Comparison of ENCODE assay signal across 16 cellular contexts in the genomic region with DNA sequence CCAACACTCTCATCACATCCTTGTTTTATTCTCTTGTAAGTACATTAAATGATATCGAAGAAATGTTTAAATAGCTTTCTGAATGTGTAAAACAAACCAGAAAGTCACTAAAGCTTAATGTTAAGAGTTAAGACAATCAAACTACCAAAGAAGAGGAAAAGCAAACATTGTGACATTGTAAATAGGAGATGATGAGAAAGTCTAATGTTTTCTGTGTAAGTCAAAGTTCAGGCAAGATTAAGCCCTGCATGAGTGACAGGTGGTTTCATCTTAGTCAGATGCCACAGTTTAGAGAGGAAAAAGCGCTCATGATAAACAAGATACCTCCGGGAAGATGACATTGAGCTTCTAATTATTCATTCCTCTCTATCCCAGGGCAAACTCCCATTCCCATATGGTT. TPM values are rescaled to one million over a fixed set of nuclear protein-coding genes. Genes with fewer than 3 reads are reported as not detected.
DNase-seq lines count a peak whose midpoint lies in the region; TF ChIP-seq lines count a peak whose summit lies in the region.
"Had no signal": no experiment of that assay in that cellular context is flagged by ENCODE, and none has a peak within 500 bp of the region (broad histone marks: within the 10 kb centered on the region; RNA-seq: fewer than 3 reads in every experiment).

No MANE protein-coding gene starts in this region.

- H3K4me1 ChIP-seq in BLaER1 (peaks cover 85% of the 10 kb centered on the region), hepatocyte (ENCODE audit: insufficient read depth) (peaks cover 3% of the 10 kb centered on the region), liver (ENCODE audit: control insufficient read depth in 4 of 4, insufficient read depth in 4 of 4, low read length in 3 of 4) (peaks cover 0 to 10% (median 5%) of the 10 kb centered on the region in 4 donors)
- H3K4me1 ChIP-seq: A549, HAP-1 had no signal

- TF ChIP-seq CTCF in hepatocyte (IDR thresholded peaks at IDR 0.05; ENCODE audit: poor library complexity) (no peak), liver (IDR thresholded peaks at IDR 0.05; ENCODE audit: low read depth, low read length, missing input control) (no peak)

- WGBS in hepatocyte (ENCODE audit: low lambda C conversion rate, missing lambda C conversion rate), result 77% methylated on average over 3 of the region's 3 CpGs
- WGBS in liver, result 39% methylated on average over 3 of the region's 3 CpGs

- no peaks in the 10 kb centered on the region for H3K79me2 ChIP-seq in hepatocyte

- H3K4me2 ChIP-seq in BLaER1, result peak overlapping the region; percentile 97
- H3K4me2 ChIP-seq in hepatocyte, result peak overlapping the region; percentile 11
- H3K4me2 ChIP-seq: A549 had no signal

- H2AFZ ChIP-seq in hepatocyte, result no peak overlapping the region

- no peaks in the 10 kb centered on the region for H3K9me3 ChIP-seq in BLaER1
- peaks cover 3% of the 10 kb centered on the region for H3K9me3 ChIP-seq in hepatocyte (ENCODE audit: low read depth)
- peaks cover 0 to 4% (median 2%) of the 10 kb centered on the region in 4 donors for H3K9me3 ChIP-seq in liver (ENCODE audit: control insufficient read depth in 4 of 4, low read length in 3 of 4)

- no peak overlapping the region for H3K9ac ChIP-seq in BLaER1
- no peak overlapping the region for H3K9ac ChIP-seq in liver (ENCODE audit: low read depth in 1 of 2, low read length in 2 of 2)

- DNase-seq in hepatocyte (ENCODE audit: low spot score) (no peak), OCI-M2 (lab: John Stamatoyannopoulos, UW; ENCODE audit: unreplicated experiment) (no peak), A172 (ENCODE audit: low spot score) (no peak)
- no peak for DNase-seq in activated naive CD4-positive, alpha-beta T cell (lab: John Stamatoyannopoulos, UW)
- DNase-seq: BE2C; Caco-2; CD8-positive, alpha-beta T cell; DMS153; GOT3; HFFc6 had no signal

- TF ChIP-seq RAD21 in liver (IDR thresholded peaks at IDR 0.05), result no peak

- H3K4me3 ChIP-seq in BLaER1 (no peak overlapping the region), hepatocyte (no peak overlapping the region), liver (ENCODE audit: low read depth in 1 of 3, low read length in 3 of 3) (no peak overlapping the region)
- H3K4me3 ChIP-seq: A549, HAP-1 had no signal

- no peaks in the 10 kb centered on the region for H3K9me2 ChIP-seq in hepatocyte (replicated peaks; ENCODE audit: insufficient read depth)

- H3K27me3 ChIP-seq in BLaER1 (no peaks in the 10 kb centered on the region), hepatocyte (no peaks in the 10 kb centered on the region), liver (ENCODE audit: control insufficient read depth in 4 of 4, insufficient read depth in 4 of 4, low read length in 3 of 4) (no peaks in the 10 kb centered on the region)
- H3K27me3 ChIP-seq: BE2C had no signal

- H4K20me1 ChIP-seq in BLaER1 (no peaks in the 10 kb centered on the region; the same call in 1 of the 2 replicates), hepatocyte (ENCODE audit: insufficient read depth, poor library complexity, severe bottlenecking) (no peaks in the 10 kb centered on the region)

- H3K27ac ChIP-seq in BLaER1, result no peak overlapping the region
- peak overlapping the region; percentile 47 for H3K27ac ChIP-seq in hepatocyte
- H3K27ac ChIP-seq in liver (ENCODE audit: low read depth in 1 of 2, low read length in 2 of 2), result peak overlapping the region in 1 of 2 donors; percentile 46
- H3K27ac ChIP-seq: 22Rv1, A549, C4-2B had no signal

- H3K36me3 ChIP-seq in BLaER1, result no peaks in the 10 kb centered on the region
- no peaks in the 10 kb centered on the region for H3K36me3 ChIP-seq in hepatocyte (replicated peaks; ENCODE audit: insufficient read depth, low read depth)
- no peaks in the 10 kb centered on the region for H3K36me3 ChIP-seq in liver (ENCODE audit: control insufficient read depth in 4 of 4, insufficient read depth in 3 of 4, low read depth in 1 of 4, low read length in 3 of 4)
- H3K36me3 ChIP-seq: BE2C, HAP-1 had no signal

TF ChIP-seq in liver, 16 proteins besides CTCF, POLR2A, EP300 and RAD21:
- TF ChIP-seq TAF1 (conservative IDR thresholded peaks at IDR 0.05), result no peak
- TF ChIP-seq, protein P1, sequence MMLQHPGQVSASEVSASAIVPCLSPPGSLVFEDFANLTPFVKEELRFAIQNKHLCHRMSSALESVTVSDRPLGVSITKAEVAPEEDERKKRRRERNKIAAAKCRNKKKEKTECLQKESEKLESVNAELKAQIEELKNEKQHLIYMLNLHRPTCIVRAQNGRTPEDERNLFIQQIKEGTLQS (IDR thresholded peaks at IDR 0.05), result no peak
- TF ChIP-seq EGR1 (IDR thresholded peaks at IDR 0.05; ENCODE audit: low read depth in 2 of 2), result peak in 1 of 2 donors; percentile 68
- TF ChIP-seq RXRA (IDR thresholded peaks at IDR 0.05), result peak in 1 of 2 donors; percentile 89
- TF ChIP-seq, protein P2, sequence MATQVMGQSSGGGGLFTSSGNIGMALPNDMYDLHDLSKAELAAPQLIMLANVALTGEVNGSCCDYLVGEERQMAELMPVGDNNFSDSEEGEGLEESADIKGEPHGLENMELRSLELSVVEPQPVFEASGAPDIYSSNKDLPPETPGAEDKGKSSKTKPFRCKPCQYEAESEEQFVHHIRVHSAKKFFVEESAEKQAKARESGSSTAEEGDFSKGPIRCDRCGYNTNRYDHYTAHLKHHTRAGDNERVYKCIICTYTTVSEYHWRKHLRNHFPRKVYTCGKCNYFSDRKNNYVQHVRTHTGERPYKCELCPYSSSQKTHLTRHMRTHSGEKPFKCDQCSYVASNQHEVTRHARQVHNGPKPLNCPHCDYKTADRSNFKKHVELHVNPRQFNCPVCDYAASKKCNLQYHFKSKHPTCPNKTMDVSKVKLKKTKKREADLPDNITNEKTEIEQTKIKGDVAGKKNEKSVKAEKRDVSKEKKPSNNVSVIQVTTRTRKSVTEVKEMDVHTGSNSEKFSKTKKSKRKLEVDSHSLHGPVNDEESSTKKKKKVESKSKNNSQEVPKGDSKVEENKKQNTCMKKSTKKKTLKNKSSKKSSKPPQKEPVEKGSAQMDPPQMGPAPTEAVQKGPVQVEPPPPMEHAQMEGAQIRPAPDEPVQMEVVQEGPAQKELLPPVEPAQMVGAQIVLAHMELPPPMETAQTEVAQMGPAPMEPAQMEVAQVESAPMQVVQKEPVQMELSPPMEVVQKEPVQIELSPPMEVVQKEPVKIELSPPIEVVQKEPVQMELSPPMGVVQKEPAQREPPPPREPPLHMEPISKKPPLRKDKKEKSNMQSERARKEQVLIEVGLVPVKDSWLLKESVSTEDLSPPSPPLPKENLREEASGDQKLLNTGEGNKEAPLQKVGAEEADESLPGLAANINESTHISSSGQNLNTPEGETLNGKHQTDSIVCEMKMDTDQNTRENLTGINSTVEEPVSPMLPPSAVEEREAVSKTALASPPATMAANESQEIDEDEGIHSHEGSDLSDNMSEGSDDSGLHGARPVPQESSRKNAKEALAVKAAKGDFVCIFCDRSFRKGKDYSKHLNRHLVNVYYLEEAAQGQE (IDR thresholded peaks at IDR 0.05), result no peak
- TF ChIP-seq GABPA (IDR thresholded peaks at IDR 0.05 in 1 of 2, conservative IDR thresholded peaks at IDR 0.05 in 1 of 2), result peak in 1 of 2 donors; percentile 43
- no peak for TF ChIP-seq HNF4G (IDR thresholded peaks at IDR 0.05)
- peak in 1 of 2 donors; percentile 94 for TF ChIP-seq HNF4A (conservative IDR thresholded peaks at IDR 0.05)
- peak in 1 of 2 donors; percentile 74 for TF ChIP-seq JUND (IDR thresholded peaks at IDR 0.05)
- TF ChIP-seq SP1 (IDR thresholded peaks at IDR 0.05), result no peak
- TF ChIP-seq FOXA1 (IDR thresholded peaks at IDR 0.05), result peak; percentile 82
- TF ChIP-seq NR2F2 (IDR thresholded peaks at IDR 0.05), result no peak
- TF ChIP-seq, protein P3, sequence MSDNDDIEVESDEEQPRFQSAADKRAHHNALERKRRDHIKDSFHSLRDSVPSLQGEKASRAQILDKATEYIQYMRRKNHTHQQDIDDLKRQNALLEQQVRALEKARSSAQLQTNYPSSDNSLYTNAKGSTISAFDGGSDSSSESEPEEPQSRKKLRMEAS (IDR thresholded peaks at IDR 0.05), result no peak
- TF ChIP-seq, protein P4, sequence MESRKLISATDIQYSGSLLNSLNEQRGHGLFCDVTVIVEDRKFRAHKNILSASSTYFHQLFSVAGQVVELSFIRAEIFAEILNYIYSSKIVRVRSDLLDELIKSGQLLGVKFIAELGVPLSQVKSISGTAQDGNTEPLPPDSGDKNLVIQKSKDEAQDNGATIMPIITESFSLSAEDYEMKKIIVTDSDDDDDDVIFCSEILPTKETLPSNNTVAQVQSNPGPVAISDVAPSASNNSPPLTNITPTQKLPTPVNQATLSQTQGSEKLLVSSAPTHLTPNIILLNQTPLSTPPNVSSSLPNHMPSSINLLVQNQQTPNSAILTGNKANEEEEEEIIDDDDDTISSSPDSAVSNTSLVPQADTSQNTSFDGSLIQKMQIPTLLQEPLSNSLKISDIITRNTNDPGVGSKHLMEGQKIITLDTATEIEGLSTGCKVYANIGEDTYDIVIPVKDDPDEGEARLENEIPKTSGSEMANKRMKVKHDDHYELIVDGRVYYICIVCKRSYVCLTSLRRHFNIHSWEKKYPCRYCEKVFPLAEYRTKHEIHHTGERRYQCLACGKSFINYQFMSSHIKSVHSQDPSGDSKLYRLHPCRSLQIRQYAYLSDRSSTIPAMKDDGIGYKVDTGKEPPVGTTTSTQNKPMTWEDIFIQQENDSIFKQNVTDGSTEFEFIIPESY (IDR thresholded peaks at IDR 0.05), result no peak
- TF ChIP-seq FOXA2 (IDR thresholded peaks at IDR 0.05), result peak; percentile 97
- no peak for TF ChIP-seq YY1 (IDR thresholded peaks at IDR 0.05)
TF ChIP-seq in liver: peak in this region for 7.

RNA-seq across cellular contexts. Expression of a gene that starts 50.9 kb away (rescaled TPM):
- total RNA-seq in hepatocyte (35.4 and 40.3 TPM in 2 replicates), liver (100 to 1,000 TPM in 1 of 2 donors, 10 to 100 TPM in 1; 25.6 to 103 TPM)
- polyA plus RNA-seq in hepatocyte (60.0 and 82.2 TPM in 2 replicates), liver (10 to 100 TPM; 38.3 to 51.7 TPM)
- total RNA-seq in A172 (2014; rRNA removed; shearing (Covaris generic)), result 2.4 and 3.6 TPM in 2 replicates
